ENCODE assay signal across 11 cellular contexts in the genomic region with DNA sequence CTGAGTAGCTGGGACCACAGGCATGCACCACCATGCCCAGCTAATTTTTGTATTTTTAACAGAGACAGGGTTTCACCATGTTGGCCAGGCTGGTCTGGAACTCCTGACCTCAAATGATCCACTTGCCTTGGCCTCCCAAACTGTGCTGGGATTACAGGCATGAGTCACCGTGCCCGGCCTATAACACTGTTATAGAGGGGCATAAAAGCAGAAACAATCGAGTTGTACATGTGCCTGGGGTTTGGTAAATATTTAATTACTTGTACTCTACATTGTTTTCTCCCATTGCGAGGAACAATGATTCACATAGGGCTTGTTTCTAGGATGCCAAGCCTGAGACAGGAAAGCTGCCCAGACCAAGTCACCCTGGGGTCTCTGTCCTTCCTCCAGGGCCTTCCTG. TPM values are rescaled to one million over a fixed set of nuclear protein-coding genes. Genes with fewer than 3 reads are reported as not detected.
DNase-seq lines count a peak whose midpoint lies in the region; ATAC-seq, FAIRE-seq and TF ChIP-seq lines count a peak whose summit lies in the region.
"Not testable (repeated sequence)": the region's sequence is repeated elsewhere in the genome, so short reads cannot be mapped to it uniquely, and the experiment has no call there.
"Had no signal": no experiment of that assay in that cellular context is flagged by ENCODE, and none has a peak within 500 bp of the region (broad histone marks: within the 10 kb centered on the region; RNA-seq: fewer than 3 reads in every experiment).

No MANE protein-coding gene starts in this region.

- not testable (repeated sequence) for H3K79me2 ChIP-seq in endothelial cell of umbilical vein (ENCODE audit: control insufficient read depth, insufficient read depth, low read length)

- not testable (repeated sequence) for H3K4me1 ChIP-seq in RWPE2 (ENCODE audit: insufficient read depth, poor library complexity, severe bottlenecking); endothelial cell of umbilical vein (ENCODE audit: control insufficient read depth, extremely low read depth, insufficient read depth, low read length)

- FAIRE-seq in endothelial cell of umbilical vein (lab: Jason Lieb, UNC): not testable (repeated sequence)

- not testable (repeated sequence) for H3K4me3 ChIP-seq in RWPE2 (ENCODE audit: severe bottlenecking); endothelial cell of umbilical vein (replicated peaks in 1 of 3; ENCODE audit: insufficient read depth in 1 of 3, low read depth in 1 of 3, low read length in 3 of 3)

- not testable (repeated sequence) for TF ChIP-seq POLR2A in endothelial cell of umbilical vein (IDR thresholded peaks at IDR 0.05; ENCODE audit: low read depth, low read length)

- in situ Hi-C loops in ACHN (cut with HindIII; ENCODE audit: low pct_ligation_motif_present, low pct_unique_long_range_greater_than_20kb, low sequenced_read_pairs): not testable (repeated sequence)

- not testable (repeated sequence) for H2AFZ ChIP-seq in endothelial cell of umbilical vein (ENCODE audit: low read depth, low read length)

- not testable (repeated sequence) for TF ChIP-seq CTCF in RWPE2 (IDR thresholded peaks at IDR 0.05; ENCODE audit: poor library complexity, severe bottlenecking); endothelial cell of umbilical vein (IDR thresholded peaks at IDR 0.05; ENCODE audit: extremely low read depth in 1 of 2, insufficient read depth in 1 of 2, low read depth in 1 of 2, low read length in 2 of 2)

- not testable (repeated sequence) for H3K4me2 ChIP-seq in endothelial cell of umbilical vein (ENCODE audit: insufficient read depth, low read length)

- not testable (repeated sequence) for BruUV-seq in endothelial cell of umbilical vein (replicated peaks; lab: Mats Ljungman, UMichigan)

- not testable (repeated sequence) for H3K9me3 ChIP-seq in RWPE2 (ENCODE audit: severe bottlenecking); endothelial cell of umbilical vein (replicated peaks; ENCODE audit: control insufficient read depth, insufficient read depth, low read length)

- H3K27ac ChIP-seq in RWPE2 (ENCODE audit: poor library complexity, severe bottlenecking); endothelial cell of umbilical vein (ENCODE audit: insufficient read depth, low read depth, low read length): not testable (repeated sequence)

- not testable (repeated sequence) for H4K20me1 ChIP-seq in endothelial cell of umbilical vein (replicated peaks; ENCODE audit: control insufficient read depth, extremely low read depth, insufficient read depth, low read length)

- DNase-seq in ACHN: peak; percentile 36
- DNase-seq in HK-2 (ENCODE audit: unreplicated experiment): peak; percentile 16
- peak; percentile 26 for DNase-seq in NCI-H345 treated with DMSO at 0.1 percent for 48 hours (lab: John Stamatoyannopoulos, UW; ENCODE audit: unreplicated experiment)
- DNase-seq in RWPE2 (ENCODE audit: low spot score): not testable (repeated sequence)
- DNase-seq in endothelial cell of umbilical vein (ENCODE audit: low read depth, low spot score): peak; percentile 25
- peak in 1 of 2 donors; percentile 36 for DNase-seq in left colon
- DNase-seq in sciatic nerve (ENCODE audit: low spot score): peak; percentile 19

- H3K9ac ChIP-seq in endothelial cell of umbilical vein (replicated peaks; ENCODE audit: extremely low read depth, insufficient read depth, low read length): not testable (repeated sequence)

- intact Hi-C loops in endothelial cell of umbilical vein (cut with micrococcal nuclease); left colon (cut with DNase I, micrococcal nuclease); sciatic nerve (cut with DNase I): not testable (repeated sequence)

- POLR2A ChIA-PET in endothelial cell of umbilical vein (lab: Charles Lee): not testable (repeated sequence)

- H3K36me3 ChIP-seq in RWPE2 (ENCODE audit: low read depth); endothelial cell of umbilical vein (ENCODE audit: control insufficient read depth in 2 of 2, extremely low read depth in 1 of 2, insufficient read depth in 2 of 2, low read length in 2 of 2): not testable (repeated sequence)

- not testable (repeated sequence) for H3K27me3 ChIP-seq in RWPE2 (ENCODE audit: insufficient read depth, poor library complexity, severe bottlenecking); endothelial cell of umbilical vein (ENCODE audit: control insufficient read depth in 2 of 2, insufficient read depth in 2 of 2, low read length in 2 of 2)

- dilution Hi-C loops in endothelial cell of umbilical vein (cut with MboI; ENCODE audit: extremely low pct_ligation_motif_present, low sequenced_read_pairs): not testable (repeated sequence)

- ATAC-seq in RWPE2 (ENCODE audit: low read depth): peak; percentile 35; the same call in 1 of the 3 replicates
- peak; percentile 91 for ATAC-seq in left colon
- not testable (repeated sequence) for ATAC-seq in sciatic nerve

- not testable (repeated sequence) for H3K9me1 ChIP-seq in endothelial cell of umbilical vein (replicated peaks; ENCODE audit: control insufficient read depth, extremely low read depth, insufficient read depth, low read length)

- CTCF ChIA-PET in endothelial cell of umbilical vein (lab: Charles Lee): interaction anchor here (1.6 kb wide), 1 partner anchor 11 kb away, joined by 4 read pairs; no protein-coding TSS in a partner anchor

RNA-seq across cellular contexts. Expression of a gene that starts 45.8 kb away (rescaled TPM):
- total RNA-seq in endothelial cell of umbilical vein (not detected in 2 replicates), left colon (not detected), sciatic nerve (0.67 TPM)
- polyA plus RNA-seq in endothelial cell of umbilical vein: not detected in 2 replicates
- not detected in 2 replicates for polyA plus RNA-seq in endothelial cell of umbilical vein (2011; cell fraction: cytosol; rRNA removed)
- not detected in 2 replicates for polyA plus RNA-seq in endothelial cell of umbilical vein (2011; cell fraction: nucleus; rRNA removed)
- not detected in 2 replicates for polyA plus RNA-seq in endothelial cell of umbilical vein (2012)
- polyA minus RNA-seq in endothelial cell of umbilical vein: not detected in 2 replicates
- not detected for polyA minus RNA-seq in endothelial cell of umbilical vein (2011; cell fraction: cytosol; rRNA and poly(A)+ RNA removed)
- polyA minus RNA-seq in endothelial cell of umbilical vein (2011; cell fraction: nucleus; rRNA and poly(A)+ RNA removed): not detected in 2 replicates
- total RNA-seq: Caco-2; CD4-positive, alpha-beta memory T cell; LHCN-M2; PC-9 had no signal
- polyA plus RNA-seq: CD4-positive, alpha-beta memory T cell had no signal
